In genomic region chr6:8100159-8100854, GRCh38 we compare ENCODE assay signal across 11 cellular contexts. TPM values are rescaled to one million over a fixed set of nuclear protein-coding genes. Genes with fewer than 3 reads are reported as not detected.
A peak's percentile ranks its signal among the peaks of the same experiment; 100 is the strongest.
DNase-seq lines count a peak whose midpoint lies in the region; ATAC-seq and TF ChIP-seq lines count a peak whose summit lies in the region.
"Had no signal": no experiment of that assay in that cellular context is flagged by ENCODE, and none has a peak within 500 bp of the region (broad histone marks: within the 10 kb centered on the region; RNA-seq: fewer than 3 reads in every experiment).

No MANE protein-coding gene starts in this region.

- no peak for DNase-seq in CD8-positive, alpha-beta memory T cell
- no peak for DNase-seq in WTC11 (ENCODE audit: low spot score)
- no peak for DNase-seq in mesenteric fat pad (ENCODE audit: low spot score)
- no peak for DNase-seq in NCI-H774 (lab: John Stamatoyannopoulos, UW)
- DNase-seq in ovary, result no peak
- DNase-seq: lower lobe of right lung, NCI-H2029 treated with DMSO at 0.1 percent for 48 hours had no signal

- TF ChIP-seq CTCF in WTC11 (IDR thresholded peaks at IDR 0.05), result no peak
- TF ChIP-seq CTCF in ovary (IDR thresholded peaks at IDR 0.05), result no peak

- no peak overlapping the region for H3K4me3 ChIP-seq in CD8-positive, alpha-beta memory T cell (ENCODE audit: low read length)
- peak overlapping the region; percentile 0; the same call in 1 of the 2 replicates for H3K4me3 ChIP-seq in HUES6 (ENCODE audit: low read depth, low read length)
- H3K4me3 ChIP-seq in iPS-20b (ENCODE audit: low read length), result peak overlapping the region; percentile 51
- H3K4me3 ChIP-seq in ovary, result no peak overlapping the region
- H3K4me3 ChIP-seq: lower lobe of right lung, tibial nerve had no signal

- H3K36me3 Mint-ChIP-seq in CD8-positive, alpha-beta memory T cell, result peaks cover 3 to 35% (median 9%) of the 10 kb centered on the region in 3 donors
- H3K36me3 Mint-ChIP-seq in WTC11, result peaks cover 34% of the 10 kb centered on the region

- no peaks in the 10 kb centered on the region for H3K9me3 ChIP-seq in CD8-positive, alpha-beta memory T cell (ENCODE audit: low read length)
- H3K9me3 ChIP-seq in HUES6 (ENCODE audit: control insufficient read depth, insufficient read depth, low read depth, low read length) (no peaks in the 10 kb centered on the region), iPS-20b (ENCODE audit: insufficient read depth, low read depth, low read length) (no peaks in the 10 kb centered on the region), ovary (no peaks in the 10 kb centered on the region)
- H3K9me3 ChIP-seq: lower lobe of right lung, tibial nerve had no signal

- no peaks in the 10 kb centered on the region for H3K9me3 Mint-ChIP-seq in CD8-positive, alpha-beta memory T cell
- H3K9me3 Mint-ChIP-seq in WTC11, result no peaks in the 10 kb centered on the region
- H3K9me3 Mint-ChIP-seq: dendritic cell treated with granulocyte-macrophage colony-stimulating factor and Interleukin-4, amounts not matched to agents 40 ng/mL and 50 ng/mL, for 4 days had no signal

- TF ChIP-seq EP300 in ovary (IDR thresholded peaks at IDR 0.05), result no peak

- intact Hi-C loops in ovary (cut with DNase I), result no loop called here

- H3K9ac ChIP-seq in HUES6 (ENCODE audit: low read length) (no peak overlapping the region), iPS-20b (ENCODE audit: low read depth, low read length) (peak overlapping the region; percentile 16; the same call in 1 of the 2 replicates)

- H3K4me1 ChIP-seq in CD8-positive, alpha-beta memory T cell (ENCODE audit: insufficient read depth, low read length), result peaks cover 15% of the 10 kb centered on the region
- H3K4me1 ChIP-seq in HUES6 (ENCODE audit: control insufficient read depth, insufficient read depth, low read length), result 0 out of 2 replicates have a peak, but pooled peaks cover 8% of the 10 kb centered on the region
- peaks cover 8% of the 10 kb centered on the region; the same call in 1 of the 2 replicates for H3K4me1 ChIP-seq in iPS-20b (ENCODE audit: insufficient read depth, low read length)
- H3K4me1 ChIP-seq in ovary (ENCODE audit: insufficient read depth), result no peaks in the 10 kb centered on the region

- POLR2A ChIA-PET in CD8-positive, alpha-beta memory T cell (lab: Charles Lee), result no interaction called here
- POLR2A ChIA-PET in WTC11 (lab: Charles Lee), result no interaction called here

- no peaks in the 10 kb centered on the region for H3K27me3 ChIP-seq in CD8-positive, alpha-beta memory T cell (ENCODE audit: insufficient read depth, low read length, poor library complexity, severe bottlenecking)
- H3K27me3 ChIP-seq in HUES6 (ENCODE audit: control insufficient read depth, insufficient read depth, low read length) (no peaks in the 10 kb centered on the region), iPS-20b (ENCODE audit: insufficient read depth, low read length) (no peaks in the 10 kb centered on the region), ovary (no peaks in the 10 kb centered on the region)
- H3K27me3 ChIP-seq: tibial nerve had no signal

- H3K27ac Mint-ChIP-seq in CD8-positive, alpha-beta memory T cell, result peak overlapping the region in 6 of 8 donors; percentile 14 to 83 (median 34)
- H3K27ac Mint-ChIP-seq in WTC11, result peak overlapping the region; percentile 34; the same call in 1 of the 2 replicates
- H3K27ac Mint-ChIP-seq: dendritic cell treated with granulocyte-macrophage colony-stimulating factor and Interleukin-4, amounts not matched to agents 40 ng/mL and 50 ng/mL, for 4 days had no signal

- CTCF ChIA-PET in CD8-positive, alpha-beta memory T cell (lab: Charles Lee), result no interaction called here
- CTCF ChIA-PET in WTC11 (lab: Charles Lee), result no interaction called here

- no peak for TF ChIP-seq POLR2A in ovary (IDR thresholded peaks at IDR 0.05)

- peak overlapping the region; percentile 58 for H3K27ac ChIP-seq in CD8-positive, alpha-beta memory T cell (ENCODE audit: low read depth, low read length)
- H3K27ac ChIP-seq in HUES6 (ENCODE audit: low read depth, low read length) (no peak overlapping the region), iPS-20b (ENCODE audit: low read length) (no peak overlapping the region), ovary (no peak overlapping the region)
- H3K27ac ChIP-seq: lower lobe of right lung, tibial nerve had no signal

- H3K4me3 Mint-ChIP-seq in CD8-positive, alpha-beta memory T cell, result peak overlapping the region in 4 of 7 donors; percentile 8 to 94 (median 28)
- peak overlapping the region; percentile 42 for H3K4me3 Mint-ChIP-seq in WTC11
- H3K4me3 Mint-ChIP-seq: dendritic cell treated with granulocyte-macrophage colony-stimulating factor and Interleukin-4, amounts not matched to agents 40 ng/mL and 50 ng/mL, for 4 days had no signal

- H3K27me3 Mint-ChIP-seq in CD8-positive, alpha-beta memory T cell, result peaks cover 6 to 7% of the 10 kb centered on the region in 2 donors
- H3K27me3 Mint-ChIP-seq in WTC11 (ENCODE audit: low read depth), result no peaks in the 10 kb centered on the region

- peaks cover 27 to 40% (median 39%) of the 10 kb centered on the region in 3 donors for H3K4me1 Mint-ChIP-seq in CD8-positive, alpha-beta memory T cell
- peaks cover 32% of the 10 kb centered on the region for H3K4me1 Mint-ChIP-seq in WTC11

- no peak for ATAC-seq in WTC11
- ATAC-seq: lower lobe of right lung had no signal

- WGBS in ovary, 3 donors, result 91 to 93% (median 91%) methylated on average over 8 of the region's 8 CpGs

- H3K36me3 ChIP-seq in CD8-positive, alpha-beta memory T cell (ENCODE audit: insufficient read depth, low read length), result peaks cover 7% of the 10 kb centered on the region
- peaks cover 41% of the 10 kb centered on the region for H3K36me3 ChIP-seq in HUES6 (ENCODE audit: control insufficient read depth, insufficient read depth, low read length)
- peaks cover 42% of the 10 kb centered on the region for H3K36me3 ChIP-seq in iPS-20b (ENCODE audit: insufficient read depth, low read depth, low read length)
- H3K36me3 ChIP-seq in ovary, result no peaks in the 10 kb centered on the region

TF ChIP-seq in WTC11, 78 proteins besides CTCF, POLR2A, EP300 and RAD21:
- TF ChIP-seq GABPB1 (CRISPR knock-in tag; IDR thresholded peaks at IDR 0.05), result peak; percentile 76
- TF ChIP-seq ZNF512 (CRISPR knock-in tag; IDR thresholded peaks at IDR 0.05; ENCODE audit: borderline replicate concordance), result no peak

RNA-seq across cellular contexts. Expression of gene EEF1E1, which starts 2.0 kb away (rescaled TPM):
- total RNA-seq in CD8-positive, alpha-beta memory T cell, result 10 to 100 TPM; 71.2 to 76.0 TPM
- 48.3 TPM for polyA plus RNA-seq in CD8-positive, alpha-beta memory T cell
- total RNA-seq in WTC11 (2021), result 68.6 to 89.2 TPM (median 76.0 TPM) in 3 replicates
- total RNA-seq in mesenteric fat pad, result 12.7 TPM
- 10 to 100 TPM; 13.1 to 30.1 (median 19.9) TPM for total RNA-seq in ovary
- 10 to 100 TPM; 17.9 to 22.8 TPM for polyA plus RNA-seq in ovary

RNA-seq across cellular contexts. Expression of gene BLOC1S5, which starts 36.1 kb away (rescaled TPM):
- total RNA-seq in CD8-positive, alpha-beta memory T cell, result 10 to 100 TPM; 20.0 to 22.6 TPM
- 27.9 TPM for polyA plus RNA-seq in CD8-positive, alpha-beta memory T cell
- total RNA-seq in WTC11 (2021) (15.6 to 18.9 TPM (median 17.9 TPM) in 3 replicates), mesenteric fat pad (10.2 TPM), ovary (10 to 100 TPM in 6 of 7 donors, 1 to 10 TPM in 1; 9.7 to 21.5 (median 15.4) TPM)
- polyA plus RNA-seq in ovary, result 10 to 100 TPM in 1 of 2 donors, 1 to 10 TPM in 1; 8.8 to 20.3 TPM

Comparison
In these comparisons a context has a peak if more than half of its experiments do, and no peak if none do; other contexts are left out.
1. H3K4me3 ChIP-seq: peak in HUES6 (single experiment) and iPS-20b (single experiment); none in CD8-positive, alpha-beta memory T cell (single experiment) and ovary (single experiment).